In genomic region chr18:69808399-69808798, GRCh38 we compare ENCODE assay signal across 27 cellular contexts.
"Had no signal": no experiment of that assay in that cellular context is flagged by ENCODE, and none has a peak within 500 bp of the region (broad histone marks: within the 10 kb centered on the region; RNA-seq: fewer than 3 reads in every experiment).

No MANE protein-coding gene starts in this region.

- H2AFZ ChIP-seq: hepatocyte had no signal

- H3K79me2 ChIP-seq: hepatocyte had no signal

- H3K27me3 ChIP-seq: dorsolateral prefrontal cortex, esophagus squamous epithelium, gastrocnemius medialis, heart left ventricle, hepatocyte, left lung had no signal

- H3K4me1 Mint-ChIP-seq: naive B cell had no signal

- H3K27ac ChIP-seq: coronary artery, dorsolateral prefrontal cortex, epithelial cell of prostate, esophagus squamous epithelium, gastrocnemius medialis, heart left ventricle, hepatocyte, left lung, lower lobe of right lung had no signal

- ATAC-seq: esophagus mucosa, gastrocnemius medialis, heart left ventricle, left cardiac atrium, left lung, left ventricle myocardium superior, lower lobe of right lung, mucosa of descending colon had no signal

- DNase-seq: dermis blood vessel endothelial cell; dorsolateral prefrontal cortex; effector CD4-positive, alpha-beta T cell; effector memory CD4-positive, alpha-beta T cell; erythroblast; esophagus squamous epithelium; foreskin fibroblast; foreskin melanocyte; gastrocnemius medialis; heart left ventricle; hypothalamus; immature natural killer cell; islet precursor cell; kidney; kidney glomerular epithelial cell; left cardiac atrium; left lung; left ventricle myocardium superior; lower lobe of right lung; mesenchymal stem cell; mucosa of descending colon; naive B cell had no signal

- H3K4me1 ChIP-seq: esophagus squamous epithelium, gastrocnemius medialis, heart left ventricle, left lung, lower lobe of right lung had no signal

- H3K4me3 Mint-ChIP-seq: immature natural killer cell, mesothelial cell of epicardium, naive B cell had no signal

- H3K9me3 ChIP-seq: esophagus squamous epithelium, gastrocnemius medialis, left lung, lower lobe of right lung, mucosa of descending colon had no signal

- H3K27ac Mint-ChIP-seq: mesothelial cell of epicardium, naive B cell had no signal

- H3K36me3 Mint-ChIP-seq: mesothelial cell of epicardium, naive B cell had no signal

- H3K36me3 ChIP-seq: esophagus squamous epithelium, gastrocnemius medialis, heart left ventricle, left lung, lower lobe of right lung had no signal

- H3K4me2 ChIP-seq: hepatocyte had no signal

- H3K4me3 ChIP-seq: coronary artery, dorsolateral prefrontal cortex, esophagus squamous epithelium, gastrocnemius medialis, heart left ventricle, hepatocyte, left lung, lower lobe of right lung, mucosa of descending colon had no signal

- H3K9me3 Mint-ChIP-seq: immature natural killer cell had no signal
